Comparison of ENCODE assay signal across 36 cellular contexts in genomic region chrX:38903093-38903492, GRCh38.
"Had no signal": no experiment of that assay in that cellular context is flagged by ENCODE, and none has a peak within 500 bp of the region (broad histone marks: within the 10 kb centered on the region; RNA-seq: fewer than 3 reads in every experiment).

No MANE protein-coding gene starts in this region.

- H3K27me3 ChIP-seq: body of pancreas, brain microvascular endothelial cell had no signal

- H3K27ac ChIP-seq: adrenal gland, body of pancreas, brain microvascular endothelial cell, breast epithelium, VCaP had no signal

- H3K27me3 Mint-ChIP-seq: activated CD4-positive, alpha-beta memory T cell treated with anti-CD3 and anti-CD28 coated beads for 36 hours; activated CD4-positive, alpha-beta T cell treated with anti-CD3 and anti-CD28 coated beads for 36 hours; activated CD8-positive, alpha-beta T cell treated with anti-CD3 and anti-CD28 coated beads for 36 hours; activated naive CD8-positive, alpha-beta T cell treated with anti-CD3 and anti-CD28 coated beads for 36 hours; activated T-helper 17 cell treated with anti-CD3 and anti-CD28 coated beads, Interleukin-2, amount 50 U/mL, for 72 hours had no signal

- H3K4me3 Mint-ChIP-seq: activated CD4-positive, alpha-beta memory T cell treated with anti-CD3 and anti-CD28 coated beads for 36 hours; activated CD4-positive, alpha-beta T cell treated with anti-CD3 and anti-CD28 coated beads for 36 hours; activated CD8-positive, alpha-beta T cell treated with anti-CD3 and anti-CD28 coated beads for 36 hours; activated naive CD4-positive, alpha-beta T cell treated with anti-CD3 and anti-CD28 coated beads for 36 hours; activated naive CD8-positive, alpha-beta T cell treated with anti-CD3 and anti-CD28 coated beads for 36 hours; activated T-cell treated with anti-CD3 and anti-CD28 coated beads, Interleukin-2, amount 50 U/mL, for 4 hours; activated T-cell treated with anti-CD3 and anti-CD28 coated beads, Interleukin-2, amount 50 U/mL, for 72 hours; activated T-helper 1 cell treated with anti-CD3 and anti-CD28 coated beads, Interleukin-12 subunit alpha, Interleukin-12 subunit beta, Interleukin-2, Interleukin-4 antibody, amounts not matched to agents 30 ng/mL and 10 ng/mL and 1 ng/mL, durations not matched to agents 14 hours and 24 hours and 36 hours; activated T-helper 17 cell treated with anti-CD3 and anti-CD28 coated beads, Interleukin-2, amount 50 U/mL, for 72 hours; T-helper 1 cell treated with Interleukin-12 subunit alpha and Interleukin-12 subunit beta and Interleukin-4 antibody, amounts not matched to agents 30 μg/mL and 1 μg/mL, for 36 hours; T-helper 2 cell treated with Interferon-gamma antibody and Interleukin-4, amounts not matched to agents 5 μg/mL and 100 μg/mL, for 36 hours had no signal

- DNase-seq: activated CD4-positive, alpha-beta memory T cell treated with anti-CD3 and anti-CD28 coated beads for 36 hours; activated CD4-positive, alpha-beta T cell treated with anti-CD3 and anti-CD28 coated beads for 1 hour; activated CD4-positive, alpha-beta T cell treated with anti-CD3 and anti-CD28 coated beads for 36 hours; activated CD4-positive, alpha-beta T cell treated with anti-CD3 and anti-CD28 coated beads for 48 hours; activated CD4-positive, alpha-beta T cell treated with anti-CD3 and anti-CD28 coated beads, Interleukin-2, amount 50 U/mL, for 1 hour; activated CD4-positive, alpha-beta T cell treated with anti-CD3 and anti-CD28 coated beads, Interleukin-2, amount 50 U/mL, for 4 hours; activated CD4-positive, CD25-positive, alpha-beta regulatory T cell; activated CD8-positive, alpha-beta memory T cell treated with anti-CD3 and anti-CD28 coated beads, Interleukin-2, amount 50 U/mL, for 4 hours; activated CD8-positive, alpha-beta T cell treated with anti-CD3 and anti-CD28 coated beads for 36 hours; activated effector memory CD4-positive, alpha-beta T cell treated with anti-CD3 and anti-CD28 coated beads, Interleukin-2, amount 50 U/mL, for 16 hours; activated gamma-delta T cell treated with Interleukin-2 at 50 U/mL for 16 hours; activated naive CD4-positive, alpha-beta T cell; activated naive CD4-positive, alpha-beta T cell treated with anti-CD3 and anti-CD28 coated beads for 36 hours; activated naive CD4-positive, alpha-beta T cell treated with anti-CD3 and anti-CD28 coated beads, Interleukin-2, amount 50 U/mL, for 16 hours; activated naive CD8-positive, alpha-beta T cell treated with anti-CD3 and anti-CD28 coated beads for 36 hours; activated T-cell treated with anti-CD3 and anti-CD28 coated beads for 4 hours; activated T-cell treated with anti-CD3 and anti-CD28 coated beads, Interleukin-2, amount 50 U/mL, for 1 hour; activated T-cell treated with anti-CD3 and anti-CD28 coated beads, Interleukin-2, amount 50 U/mL, for 4 hours; activated T-cell treated with anti-CD3 and anti-CD28 coated beads, Interleukin-2, amount 50 U/mL, for 72 hours; adrenal gland; amniotic stem cell; aorta; body of pancreas; brain microvascular endothelial cell; central memory CD4-positive, alpha-beta T cell; T-helper 1 cell; T-helper 2 cell; T-helper 9 cell had no signal

- H3K9me3 ChIP-seq: adrenal gland, body of pancreas, breast epithelium had no signal

- H3K9me3 Mint-ChIP-seq: activated CD4-positive, alpha-beta memory T cell treated with anti-CD3 and anti-CD28 coated beads for 36 hours; activated CD8-positive, alpha-beta T cell treated with anti-CD3 and anti-CD28 coated beads for 36 hours; activated naive CD4-positive, alpha-beta T cell treated with anti-CD3 and anti-CD28 coated beads for 36 hours; activated naive CD4-positive, alpha-beta T cell treated with anti-CD3 and anti-CD28 coated beads, Interleukin-2, amount 50 U/mL, for 72 hours; activated naive CD8-positive, alpha-beta T cell treated with anti-CD3 and anti-CD28 coated beads for 36 hours; activated T-cell treated with anti-CD3 and anti-CD28 coated beads, Interleukin-2, amount 50 U/mL, for 4 hours; activated T-cell treated with anti-CD3 and anti-CD28 coated beads, Interleukin-2, amount 50 U/mL, for 72 hours; activated T-helper 1 cell treated with anti-CD3 and anti-CD28 coated beads, Interleukin-12 subunit alpha, Interleukin-12 subunit beta, Interleukin-2, Interleukin-4 antibody, amounts not matched to agents 30 ng/mL and 10 ng/mL and 1 ng/mL, durations not matched to agents 14 hours and 24 hours and 36 hours; T-helper 1 cell treated with Interleukin-12 subunit alpha and Interleukin-12 subunit beta and Interleukin-4 antibody, amounts not matched to agents 30 μg/mL and 1 μg/mL, for 36 hours; T-helper 2 cell treated with Interferon-gamma antibody and Interleukin-4, amounts not matched to agents 5 μg/mL and 100 μg/mL, for 36 hours had no signal

- H3K4me1 ChIP-seq: adrenal gland, breast epithelium had no signal

- ATAC-seq: activated CD4-positive, alpha-beta T cell treated with anti-CD3 and anti-CD28 coated beads for 36 hours; activated CD4-positive, CD25-positive, alpha-beta regulatory T cell treated with anti-CD3 and anti-CD28 coated beads, Interleukin-2, amount 50 U/mL, for 24 hours; activated CD8-positive, alpha-beta T cell treated with anti-CD3 and anti-CD28 coated beads for 36 hours; activated naive CD4-positive, alpha-beta T cell treated with anti-CD3 and anti-CD28 coated beads, Interleukin-2, amount 50 U/mL, for 72 hours; activated T-cell treated with anti-CD3 and anti-CD28 coated beads, Interleukin-2, amount 50 U/mL, for 4 hours; activated T-cell treated with anti-CD3 and anti-CD28 coated beads, Interleukin-2, amount 50 U/mL, for 72 hours; activated T-helper 17 cell treated with anti-CD3 and anti-CD28 coated beads, Interleukin-2, amount 50 U/mL, for 72 hours; body of pancreas had no signal

- H3K36me3 Mint-ChIP-seq: activated CD4-positive, alpha-beta memory T cell treated with anti-CD3 and anti-CD28 coated beads for 36 hours; activated naive CD4-positive, alpha-beta T cell treated with anti-CD3 and anti-CD28 coated beads, Interleukin-2, amount 50 U/mL, for 72 hours; activated naive CD8-positive, alpha-beta T cell treated with anti-CD3 and anti-CD28 coated beads for 36 hours had no signal

- H3K27ac Mint-ChIP-seq: activated CD4-positive, alpha-beta memory T cell treated with anti-CD3 and anti-CD28 coated beads for 36 hours; activated CD4-positive, alpha-beta T cell treated with anti-CD3 and anti-CD28 coated beads for 36 hours; activated CD8-positive, alpha-beta T cell treated with anti-CD3 and anti-CD28 coated beads for 36 hours; activated naive CD4-positive, alpha-beta T cell treated with anti-CD3 and anti-CD28 coated beads for 36 hours; activated naive CD4-positive, alpha-beta T cell treated with anti-CD3 and anti-CD28 coated beads, Interleukin-2, amount 50 U/mL, for 72 hours; activated naive CD8-positive, alpha-beta T cell treated with anti-CD3 and anti-CD28 coated beads for 36 hours; activated T-cell treated with anti-CD3 and anti-CD28 coated beads, Interleukin-2, amount 50 U/mL, for 72 hours; activated T-helper 1 cell treated with anti-CD3 and anti-CD28 coated beads, Interleukin-12 subunit alpha, Interleukin-12 subunit beta, Interleukin-2, Interleukin-4 antibody, amounts not matched to agents 30 ng/mL and 10 ng/mL and 1 ng/mL, durations not matched to agents 14 hours and 24 hours and 36 hours; activated T-helper 17 cell treated with anti-CD3 and anti-CD28 coated beads, Interleukin-2, amount 50 U/mL, for 72 hours; T-helper 1 cell treated with Interleukin-12 subunit alpha and Interleukin-12 subunit beta and Interleukin-4 antibody, amounts not matched to agents 30 μg/mL and 1 μg/mL, for 36 hours; T-helper 2 cell treated with Interferon-gamma antibody and Interleukin-4, amounts not matched to agents 5 μg/mL and 100 μg/mL, for 36 hours had no signal

- H3K4me1 Mint-ChIP-seq: activated CD4-positive, alpha-beta T cell treated with anti-CD3 and anti-CD28 coated beads for 36 hours; activated T-helper 17 cell treated with anti-CD3 and anti-CD28 coated beads, Interleukin-2, amount 50 U/mL, for 72 hours had no signal

- H3K36me3 ChIP-seq: adrenal gland, brain microvascular endothelial cell, breast epithelium had no signal

- H3K4me3 ChIP-seq: adrenal gland, body of pancreas, breast epithelium had no signal
